In genomic region chr1:226665505-226666163, GRCh38 we compare ENCODE assay signal across 1 cellular context.
TF ChIP-seq lines count a peak whose summit lies in the region.

No MANE protein-coding gene starts in this region.

TF ChIP-seq in H1, 55 proteins besides CTCF, POLR2A, EP300 and RAD21 (continued from another document):
- no peak for TF ChIP-seq KDM1A (IDR thresholded peaks at IDR 0.05; ENCODE audit: borderline replicate concordance, low read length)
TF ChIP-seq in H1: peak in this region for 0.
